Comparison of ENCODE assay signal across 1 cellular context in genomic region chr7:4973728-4974198, GRCh38.
TF ChIP-seq lines count a peak whose summit lies in the region.

No MANE protein-coding gene starts in this region.

TF ChIP-seq in SK-N-SH, 30 proteins besides CTCF, POLR2A, EP300 and RAD21 (continued from another document):
- TF ChIP-seq PBX3 (IDR thresholded peaks at IDR 0.05) (no peak), TAF1 (IDR thresholded peaks at IDR 0.05; ENCODE audit: borderline replicate concordance, low read depth, low read length) (peak; percentile 75), GABPA (IDR thresholded peaks at IDR 0.05; ENCODE audit: low read depth) (peak; percentile 42; the same call in 1 of the 2 replicates), RXRA (IDR thresholded peaks at IDR 0.05; ENCODE audit: borderline replicate concordance, low read depth) (no peak), JUND (IDR thresholded peaks at IDR 0.05) (no peak), EZH2phosphoT487 (IDR thresholded peaks at IDR 0.05; ENCODE audit: borderline replicate concordance, low read depth) (no peak), MXI1 (IDR thresholded peaks at IDR 0.05; ENCODE audit: low read depth, low read length) (peak; percentile 67), RFX5 (IDR thresholded peaks at IDR 0.05; ENCODE audit: low read length) (0 out of 2 replicates have a peak, but pooled peaks have one; percentile 21), MEF2A (IDR thresholded peaks at IDR 0.05; ENCODE audit: borderline replicate concordance, low read depth) (no peak), YY1 (IDR thresholded peaks at IDR 0.05; ENCODE audit: low read depth) (no peak), SIN3A (IDR thresholded peaks at IDR 0.05; ENCODE audit: borderline replicate concordance, low read depth, low read length) (peak; percentile 34; the same call in 1 of the 2 replicates), POLR2AphosphoS5 (IDR thresholded peaks at IDR 0.05; ENCODE audit: low read depth, low read length) (peak; percentile 94), RCOR1 (IDR thresholded peaks at IDR 0.05; ENCODE audit: low read length) (no peak), ELF1 (IDR thresholded peaks at IDR 0.05) (peak; percentile 76), FOSL2 (IDR thresholded peaks at IDR 0.05; ENCODE audit: borderline replicate concordance, low read depth) (no peak), TEAD4 (IDR thresholded peaks at IDR 0.05; ENCODE audit: borderline replicate concordance, insufficient read depth) (no peak)
- TF ChIP-seq, protein P1, sequence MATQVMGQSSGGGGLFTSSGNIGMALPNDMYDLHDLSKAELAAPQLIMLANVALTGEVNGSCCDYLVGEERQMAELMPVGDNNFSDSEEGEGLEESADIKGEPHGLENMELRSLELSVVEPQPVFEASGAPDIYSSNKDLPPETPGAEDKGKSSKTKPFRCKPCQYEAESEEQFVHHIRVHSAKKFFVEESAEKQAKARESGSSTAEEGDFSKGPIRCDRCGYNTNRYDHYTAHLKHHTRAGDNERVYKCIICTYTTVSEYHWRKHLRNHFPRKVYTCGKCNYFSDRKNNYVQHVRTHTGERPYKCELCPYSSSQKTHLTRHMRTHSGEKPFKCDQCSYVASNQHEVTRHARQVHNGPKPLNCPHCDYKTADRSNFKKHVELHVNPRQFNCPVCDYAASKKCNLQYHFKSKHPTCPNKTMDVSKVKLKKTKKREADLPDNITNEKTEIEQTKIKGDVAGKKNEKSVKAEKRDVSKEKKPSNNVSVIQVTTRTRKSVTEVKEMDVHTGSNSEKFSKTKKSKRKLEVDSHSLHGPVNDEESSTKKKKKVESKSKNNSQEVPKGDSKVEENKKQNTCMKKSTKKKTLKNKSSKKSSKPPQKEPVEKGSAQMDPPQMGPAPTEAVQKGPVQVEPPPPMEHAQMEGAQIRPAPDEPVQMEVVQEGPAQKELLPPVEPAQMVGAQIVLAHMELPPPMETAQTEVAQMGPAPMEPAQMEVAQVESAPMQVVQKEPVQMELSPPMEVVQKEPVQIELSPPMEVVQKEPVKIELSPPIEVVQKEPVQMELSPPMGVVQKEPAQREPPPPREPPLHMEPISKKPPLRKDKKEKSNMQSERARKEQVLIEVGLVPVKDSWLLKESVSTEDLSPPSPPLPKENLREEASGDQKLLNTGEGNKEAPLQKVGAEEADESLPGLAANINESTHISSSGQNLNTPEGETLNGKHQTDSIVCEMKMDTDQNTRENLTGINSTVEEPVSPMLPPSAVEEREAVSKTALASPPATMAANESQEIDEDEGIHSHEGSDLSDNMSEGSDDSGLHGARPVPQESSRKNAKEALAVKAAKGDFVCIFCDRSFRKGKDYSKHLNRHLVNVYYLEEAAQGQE (IDR thresholded peaks at IDR 0.05; ENCODE audit: low read depth, low read length): no peak
- TF ChIP-seq, protein P2, sequence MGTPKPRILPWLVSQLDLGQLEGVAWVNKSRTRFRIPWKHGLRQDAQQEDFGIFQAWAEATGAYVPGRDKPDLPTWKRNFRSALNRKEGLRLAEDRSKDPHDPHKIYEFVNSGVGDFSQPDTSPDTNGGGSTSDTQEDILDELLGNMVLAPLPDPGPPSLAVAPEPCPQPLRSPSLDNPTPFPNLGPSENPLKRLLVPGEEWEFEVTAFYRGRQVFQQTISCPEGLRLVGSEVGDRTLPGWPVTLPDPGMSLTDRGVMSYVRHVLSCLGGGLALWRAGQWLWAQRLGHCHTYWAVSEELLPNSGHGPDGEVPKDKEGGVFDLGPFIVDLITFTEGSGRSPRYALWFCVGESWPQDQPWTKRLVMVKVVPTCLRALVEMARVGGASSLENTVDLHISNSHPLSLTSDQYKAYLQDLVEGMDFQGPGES (IDR thresholded peaks at IDR 0.05; ENCODE audit: low read depth, low read length): no peak
- TF ChIP-seq, protein P3, sequence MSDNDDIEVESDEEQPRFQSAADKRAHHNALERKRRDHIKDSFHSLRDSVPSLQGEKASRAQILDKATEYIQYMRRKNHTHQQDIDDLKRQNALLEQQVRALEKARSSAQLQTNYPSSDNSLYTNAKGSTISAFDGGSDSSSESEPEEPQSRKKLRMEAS (IDR thresholded peaks at IDR 0.05; ENCODE audit: low read depth): peak; percentile 35; the same call in 1 of the 2 replicates
TF ChIP-seq in SK-N-SH: peak in this region for 10.
